ENCODE assay signal across 16 cellular contexts in genomic region chr20:41600926-41601631, GRCh38. TPM values are rescaled to one million over a fixed set of nuclear protein-coding genes. Genes with fewer than 3 reads are reported as not detected.
DNase-seq lines count a peak whose midpoint lies in the region; ATAC-seq, FAIRE-seq and TF ChIP-seq lines count a peak whose summit lies in the region.
"Had no signal": no experiment of that assay in that cellular context is flagged by ENCODE, and none has a peak within 500 bp of the region (broad histone marks: within the 10 kb centered on the region; RNA-seq: fewer than 3 reads in every experiment).

No MANE protein-coding gene starts in this region.

- TF ChIP-seq CTCF in HepG2 (CRISPR knock-in tag; IDR thresholded peaks at IDR 0.05) (no peak), right lobe of liver (IDR thresholded peaks at IDR 0.05) (no peak), endodermal cell (conservative IDR thresholded peaks at IDR 0.05) (no peak), left ventricle myocardium inferior (IDR thresholded peaks at IDR 0.05; ENCODE audit: borderline replicate concordance) (no peak), gastrocnemius medialis (IDR thresholded peaks at IDR 0.05 in 4 of 5, conservative IDR thresholded peaks at IDR 0.05 in 1 of 5) (no peak), esophagus squamous epithelium (IDR thresholded peaks at IDR 0.05) (no peak)

- no peak overlapping the region for H3K9ac ChIP-seq in HepG2 (ENCODE audit: insufficient read depth, low read depth, low read length)
- no peak overlapping the region for H3K9ac ChIP-seq in endodermal cell (ENCODE audit: extremely low read depth, low read length, poor library complexity, severe bottlenecking)
- H3K9ac ChIP-seq: BLaER1 treated with 17β-estradiol and CSF1 and Interleukin-3, amounts not matched to agents 10 nM and 100 nM; GM23248 had no signal

- TF ChIP-seq POLR2A in HepG2 (IDR thresholded peaks at IDR 0.05; ENCODE audit: insufficient read depth in 1 of 2, low read depth in 2 of 2, low read length in 2 of 2) (no peak), right lobe of liver (IDR thresholded peaks at IDR 0.05) (no peak), gastrocnemius medialis (IDR thresholded peaks at IDR 0.05) (no peak), esophagus squamous epithelium (IDR thresholded peaks at IDR 0.05) (no peak)

- no peak overlapping the region for H3K4me2 ChIP-seq in HepG2 (ENCODE audit: low read depth, low read length)
- H3K4me2 ChIP-seq: BLaER1 treated with 17β-estradiol and CSF1 and Interleukin-3, amounts not matched to agents 10 nM and 100 nM had no signal

- peaks cover 64% of the 10 kb centered on the region for H3K9me3 Mint-ChIP-seq in endodermal cell
- H3K9me3 Mint-ChIP-seq in activated naive CD8-positive, alpha-beta T cell treated with anti-CD3 and anti-CD28 coated beads, Interleukin-2, amount 50 U/mL, for 24 hours = peaks cover 54% of the 10 kb centered on the region

- H3K36me3 Mint-ChIP-seq in endodermal cell (ENCODE audit: low read depth) = peaks cover 59% of the 10 kb centered on the region
- H3K36me3 Mint-ChIP-seq in activated naive CD8-positive, alpha-beta T cell treated with anti-CD3 and anti-CD28 coated beads, Interleukin-2, amount 50 U/mL, for 24 hours (ENCODE audit: low read depth) = peaks cover 35% of the 10 kb centered on the region

- H3K79me2 ChIP-seq in HepG2 (ENCODE audit: insufficient read depth, low read length) = peaks cover 99% of the 10 kb centered on the region

- H3K4me3 ChIP-seq in HepG2 (replicated peaks in 1 of 3; ENCODE audit: insufficient read depth in 1 of 3, low read depth in 2 of 3, low read length in 3 of 3) (no peak overlapping the region), right lobe of liver (no peak overlapping the region), endodermal cell (ENCODE audit: low read length) (peak overlapping the region; percentile 32), left ventricle myocardium inferior (peak overlapping the region; percentile 23), gastrocnemius medialis (no peak overlapping the region), SJCRH30 (no peak overlapping the region), esophagus squamous epithelium (no peak overlapping the region)
- H3K4me3 ChIP-seq: GM23248 had no signal

- intact Hi-C loops in HepG2 (cut with micrococcal nuclease; ENCODE audit: unreplicated experiment) (loop anchor here (5.0 kb wide), 1 partner anchor 94 kb away; no protein-coding TSS in a partner anchor), right lobe of liver (cut with DNase I) (no loop called here), left ventricle myocardium inferior (cut with micrococcal nuclease) (loop anchor here (10.0 kb wide), 1 partner anchor 76 kb away; no protein-coding TSS in a partner anchor), gastrocnemius medialis (cut with DNase I; ENCODE audit: low total_unique reads) (no loop called here), esophagus squamous epithelium (cut with DNase I) (no loop called here)

- no peak for TF ChIP-seq RAD21 in HepG2 (CRISPR knock-in tag; IDR thresholded peaks at IDR 0.05)

- H4K20me1 ChIP-seq in HepG2 (ENCODE audit: insufficient read depth, low read length) = peaks cover 48% of the 10 kb centered on the region

- in situ Hi-C loops in HepG2 (cut with HindIII; ENCODE audit: extremely low pct_ligation_motif_present, low pct_unique_long_range_greater_than_20kb) (no loop called here), gastrocnemius medialis (cut with MboI; ENCODE audit: low sequenced_read_pairs in 4 of 4) (loop anchor here in 1 of 4 donors (25.0 kb wide), 1 partner anchor 89 kb away; no protein-coding TSS in a partner anchor)

- BruUV-seq in HepG2 (replicated peaks; lab: Mats Ljungman, UMichigan) = no TSS peak

- H3K27me3 Mint-ChIP-seq in endodermal cell (ENCODE audit: insufficient read depth) = no peaks in the 10 kb centered on the region
- H3K27me3 Mint-ChIP-seq in activated naive CD8-positive, alpha-beta T cell treated with anti-CD3 and anti-CD28 coated beads, Interleukin-2, amount 50 U/mL, for 24 hours = no peaks in the 10 kb centered on the region
- H3K27me3 Mint-ChIP-seq: CD4-positive, CD25-positive, alpha-beta regulatory T cell had no signal

- CTCF ChIA-PET in HepG2 (lab: Yijun Ruan, JAX; ENCODE audit: low intra/inter-chr PET ratio, low total read pairs) = no interaction called here

- H3K36me3 ChIP-seq in HepG2 (replicated peaks in 1 of 2; ENCODE audit: control insufficient read depth in 1 of 2, insufficient read depth in 2 of 2, low read length in 2 of 2) (no peaks in the 10 kb centered on the region), right lobe of liver (no peaks in the 10 kb centered on the region), endodermal cell (ENCODE audit: control insufficient read depth, insufficient read depth, low read length) (peaks cover 13% of the 10 kb centered on the region), left ventricle myocardium inferior (peaks cover 7% of the 10 kb centered on the region), gastrocnemius medialis (peaks cover 0 to 8% of the 10 kb centered on the region in 2 donors), SJCRH30 (no peaks in the 10 kb centered on the region; the same call in 1 of the 2 replicates), esophagus squamous epithelium (peaks cover 0 to 2% (median 0%) of the 10 kb centered on the region in 3 donors)

- WGBS in HepG2 (ENCODE audit: low lambda C conversion rate) = 91% methylated on average over 3 of the region's 3 CpGs
- 82% methylated on average over 3 of the region's 3 CpGs for WGBS in right lobe of liver (ENCODE audit: insufficient coverage, low coverage, low lambda C conversion rate, missing lambda C conversion rate)
- 83 to 90% methylated on average over 1 to 3 of the region's 3 CpGs for WGBS in endodermal cell (ENCODE audit: insufficient coverage in 1 of 2, insufficient read length in 1 of 2), 2 experiments
- 83 to 96% methylated on average over 3 of the region's 3 CpGs for WGBS in esophagus squamous epithelium, 2 donors

- DNase-seq in HepG2 (ENCODE audit: low spot score) (no peak), right lobe of liver (no peak), endodermal cell (no peak), left ventricle myocardium inferior (no peak), gastrocnemius medialis (no peak), SJCRH30 (no peak), esophagus squamous epithelium (lab: John Stamatoyannopoulos, UW) (no peak)
- DNase-seq in activated naive CD8-positive, alpha-beta T cell treated with anti-CD3 and anti-CD28 coated beads, Interleukin-2, amount 50 U/mL, for 24 hours = no peak
- DNase-seq: ACHN; CD4-positive, CD25-positive, alpha-beta regulatory T cell; DMS 273 treated with DMSO at 0.1 percent for 48 hours; GM23248 had no signal

- TF ChIP-seq EP300 in HepG2 (IDR thresholded peaks at IDR 0.05; ENCODE audit: low read depth in 2 of 2, low read length in 2 of 2) = no peak
- TF ChIP-seq EP300 in HepG2 (CRISPR knock-in tag; IDR thresholded peaks at IDR 0.05; ENCODE audit: borderline replicate concordance) = no peak

- ATAC-seq in HepG2 = no peak
- no peak for ATAC-seq in right lobe of liver
- ATAC-seq in gastrocnemius medialis = peak; percentile 89 to 96
- ATAC-seq in activated naive CD8-positive, alpha-beta T cell treated with anti-CD3 and anti-CD28 coated beads, Interleukin-2, amount 50 U/mL, for 24 hours = no peak
- ATAC-seq: HCT116 had no signal

- no peak overlapping the region for H3K4me3 Mint-ChIP-seq in endodermal cell
- no peak overlapping the region for H3K4me3 Mint-ChIP-seq in activated naive CD8-positive, alpha-beta T cell treated with anti-CD3 and anti-CD28 coated beads, Interleukin-2, amount 50 U/mL, for 24 hours
- H3K4me3 Mint-ChIP-seq: CD4-positive, CD25-positive, alpha-beta regulatory T cell had no signal

- H3K4me1 ChIP-seq in HepG2 (ENCODE audit: insufficient read depth, low read length) = peaks cover 4% of the 10 kb centered on the region; the same call in 1 of the 2 replicates
- no peaks in the 10 kb centered on the region for H3K4me1 ChIP-seq in right lobe of liver
- no peaks in the 10 kb centered on the region for H3K4me1 ChIP-seq in endodermal cell (ENCODE audit: control insufficient read depth, insufficient read depth, low read length)
- H3K4me1 ChIP-seq in left ventricle myocardium inferior = peaks cover 40% of the 10 kb centered on the region
- H3K4me1 ChIP-seq in gastrocnemius medialis = peaks cover 8 to 32% of the 10 kb centered on the region in 2 donors
- H3K4me1 ChIP-seq in SJCRH30 = no peaks in the 10 kb centered on the region
- H3K4me1 ChIP-seq in esophagus squamous epithelium = no peaks in the 10 kb centered on the region
- H3K4me1 ChIP-seq: BLaER1 treated with 17β-estradiol and CSF1 and Interleukin-3, amounts not matched to agents 10 nM and 100 nM had no signal

- no peak overlapping the region for H3K27ac Mint-ChIP-seq in endodermal cell
- H3K27ac Mint-ChIP-seq in activated naive CD8-positive, alpha-beta T cell treated with anti-CD3 and anti-CD28 coated beads, Interleukin-2, amount 50 U/mL, for 24 hours = no peak overlapping the region
- H3K27ac Mint-ChIP-seq: CD4-positive, CD25-positive, alpha-beta regulatory T cell had no signal

- H3K4me1 Mint-ChIP-seq in endodermal cell = no peaks in the 10 kb centered on the region
- H3K4me1 Mint-ChIP-seq in activated naive CD8-positive, alpha-beta T cell treated with anti-CD3 and anti-CD28 coated beads, Interleukin-2, amount 50 U/mL, for 24 hours = peaks cover 5% of the 10 kb centered on the region

- H3K27me3 ChIP-seq in HepG2 (ENCODE audit: control insufficient read depth in 1 of 2, insufficient read depth in 2 of 2, low read length in 2 of 2) (no peaks in the 10 kb centered on the region), right lobe of liver (no peaks in the 10 kb centered on the region), endodermal cell (ENCODE audit: control insufficient read depth, insufficient read depth, low read length, poor library complexity, severe bottlenecking) (no peaks in the 10 kb centered on the region), left ventricle myocardium inferior (ENCODE audit: low read depth) (no peaks in the 10 kb centered on the region), gastrocnemius medialis (no peaks in the 10 kb centered on the region), SJCRH30 (no peaks in the 10 kb centered on the region), esophagus squamous epithelium (no peaks in the 10 kb centered on the region)
- H3K27me3 ChIP-seq: BLaER1 treated with 17β-estradiol and CSF1 and Interleukin-3, amounts not matched to agents 10 nM and 100 nM had no signal

- H3K9me3 ChIP-seq in HepG2 (ENCODE audit: low read length) (peaks cover 52% of the 10 kb centered on the region), right lobe of liver (peaks cover 0 to 27% (median 16%) of the 10 kb centered on the region in 4 donors), endodermal cell (ENCODE audit: control insufficient read depth, low read length) (peaks cover 64% of the 10 kb centered on the region), left ventricle myocardium inferior (replicated peaks) (peaks cover 44% of the 10 kb centered on the region), gastrocnemius medialis (peaks cover 0 to 15% (median 6%) of the 10 kb centered on the region in 3 donors), SJCRH30 (replicated peaks) (peaks cover 35% of the 10 kb centered on the region), esophagus squamous epithelium (peaks cover 8 to 56% (median 40%) of the 10 kb centered on the region in 3 donors)

- no peak overlapping the region for H2AFZ ChIP-seq in HepG2 (ENCODE audit: low read length)
- H2AFZ ChIP-seq: GM23248 had no signal

- POLR2A ChIA-PET in HepG2 (lab: Yijun Ruan, JAX) = interaction anchor here (0.6 kb wide), 1 partner anchor 1875 kb away, joined by 4 read pairs; no protein-coding TSS in a partner anchor

- no peak for FAIRE-seq in HepG2 (lab: Jason Lieb, UNC)
- FAIRE-seq: GM18507, H54 had no signal

- no peak overlapping the region for H3K27ac ChIP-seq in HepG2 (ENCODE audit: extremely low read length, insufficient read depth, low read length)
- no peak overlapping the region for H3K27ac ChIP-seq in right lobe of liver
- no peak overlapping the region for H3K27ac ChIP-seq in endodermal cell (ENCODE audit: low read depth, low read length)
- H3K27ac ChIP-seq in left ventricle myocardium inferior (replicated peaks) = peak overlapping the region; percentile 74
- peak overlapping the region in 3 of 4 donors; percentile 23 to 80 (median 44) for H3K27ac ChIP-seq in gastrocnemius medialis
- H3K27ac ChIP-seq in SJCRH30 = no peak overlapping the region
- H3K27ac ChIP-seq in esophagus squamous epithelium = no peak overlapping the region
- H3K27ac ChIP-seq: BLaER1 treated with 17β-estradiol and CSF1 and Interleukin-3, amounts not matched to agents 10 nM and 100 nM; GM23248 had no signal

RNA-seq across cellular contexts. Expression of gene CHD6, which starts 17.1 kb away (rescaled TPM):
- 33.9 and 52.0 TPM in 2 replicates for total RNA-seq in HepG2 (2016; rRNA removed; fragmentation: Illumina TruSeq; extraction: Trizol)
- total RNA-seq in HepG2 (2016; cell fraction: cytosol; rRNA removed; fragmentation: Illumina TruSeq; extraction: Trizol; ENCODE audit: low read depth) = 383 and 424 TPM in 2 replicates
- 30.5 and 56.1 TPM in 2 replicates for total RNA-seq in HepG2 (2016; cell fraction: insoluble cytoplasmic fraction; rRNA removed; fragmentation: Illumina TruSeq; extraction: Trizol)
- 103 and 120 TPM in 2 replicates for total RNA-seq in HepG2 (2016; cell fraction: membrane; rRNA removed; fragmentation: Illumina TruSeq; extraction: Trizol)
- total RNA-seq in HepG2 (2016; cell fraction: nucleus; rRNA removed; fragmentation: Illumina TruSeq; extraction: Trizol) = 105 and 132 TPM in 2 replicates
- polyA plus RNA-seq in HepG2 (2011; rRNA removed) = 14.0 and 14.4 TPM in 2 replicates
- 6.8 and 8.2 TPM in 2 replicates for polyA plus RNA-seq in HepG2 (2011; cell fraction: cytosol; rRNA removed)
- polyA plus RNA-seq in HepG2 (2011; cell fraction: nucleus; rRNA removed) = 66.8 and 70.6 TPM in 2 replicates
- polyA plus RNA-seq in HepG2 (2012) = 21.8 and 27.4 TPM in 2 replicates
- 0.45 and 0.47 TPM in 2 replicates for polyA plus RNA-seq in HepG2 (2016; cell fraction: cytosol; fragmentation: Illumina TruSeq; extraction: Trizol; ENCODE audit: low read depth)
- 8.5 and 8.8 TPM in 2 replicates for polyA plus RNA-seq in HepG2 (2016; cell fraction: insoluble cytoplasmic fraction; fragmentation: Illumina TruSeq; extraction: Trizol; ENCODE audit: low read depth)
- polyA plus RNA-seq in HepG2 (2016; cell fraction: membrane; fragmentation: Illumina TruSeq; extraction: Trizol; ENCODE audit: low read depth) = 0.95 and 1.2 TPM in 2 replicates
- polyA plus RNA-seq in HepG2 (2016; cell fraction: nucleus; fragmentation: Illumina TruSeq; extraction: Trizol; ENCODE audit: insufficient read depth, low read depth) = 53.6 and 57.4 TPM in 2 replicates
- 24.1 and 40.6 TPM in 2 replicates for polyA minus RNA-seq in HepG2 (2011; rRNA and poly(A)+ RNA removed; ENCODE audit: low replicate concordance)
- 16.1 and 19.3 TPM in 2 replicates for polyA minus RNA-seq in HepG2 (2011; cell fraction: cytosol; rRNA and poly(A)+ RNA removed)
- polyA minus RNA-seq in HepG2 (2011; cell fraction: nucleus; rRNA and poly(A)+ RNA removed) = 257 and 299 TPM in 2 replicates
- 10 to 100 TPM in 5 of 6 experiments, 1 to 10 TPM in 1; 9.3 to 24.1 (median 16.6) TPM for total RNA-seq in right lobe of liver
- 100 to 1,000 TPM in 1 of 2 donors, 10 to 100 TPM in 1; 82.5 to 107 TPM for total RNA-seq in endodermal cell
- polyA plus RNA-seq in endodermal cell (2013, experiment 1 of 2) = 36.4 TPM
- 32.1 TPM for polyA plus RNA-seq in endodermal cell (2013, experiment 2 of 2)
- 38.9 TPM for total RNA-seq in left ventricle myocardium inferior
- total RNA-seq in gastrocnemius medialis = 10 to 100 TPM; 12.8 to 33.7 (median 19.2) TPM
- total RNA-seq in SJCRH30 (2014; rRNA removed; shearing (Covaris generic)) = 62.3 and 75.4 TPM in 2 replicates
- 10 to 100 TPM; 11.8 to 29.9 (median 17.6) TPM for total RNA-seq in esophagus squamous epithelium

Comparison
In these comparisons a context has a peak if more than half of its experiments do, and no peak if none do; other contexts are left out.
1. intact Hi-C loops: an anchor here in HepG2 (5.0 kb wide) and left ventricle myocardium inferior (10.0 kb wide); none called in right lobe of liver, gastrocnemius medialis and esophagus squamous epithelium.
2. ATAC-seq: peak in gastrocnemius medialis (2 of 2); none in HepG2 (single experiment), right lobe of liver (0 of 4) and activated naive CD8-positive, alpha-beta T cell treated with anti-CD3 and anti-CD28 coated beads, Interleukin-2, amount 50 U/mL, for 24 hours (single experiment).
3. H3K27ac ChIP-seq: peak in left ventricle myocardium inferior (single experiment) and gastrocnemius medialis (3 of 4); none in HepG2 (single experiment), right lobe of liver (0 of 3), endodermal cell (single experiment), SJCRH30 (single experiment) and esophagus squamous epithelium (0 of 4).
4. H3K4me3 ChIP-seq: peak in endodermal cell (single experiment) and left ventricle myocardium inferior (single experiment); none in HepG2 (0 of 3), right lobe of liver (0 of 3), gastrocnemius medialis (0 of 4), SJCRH30 (single experiment) and esophagus squamous epithelium (0 of 4).